Comparison of ENCODE assay signal across 18 cellular contexts in genomic region chr2:144071461-144071860, GRCh38.
DNase-seq lines count a peak whose midpoint lies in the region; ATAC-seq and TF ChIP-seq lines count a peak whose summit lies in the region.
"Had no signal": no experiment of that assay in that cellular context is flagged by ENCODE, and none has a peak within 500 bp of the region (broad histone marks: within the 10 kb centered on the region; RNA-seq: fewer than 3 reads in every experiment).

No MANE protein-coding gene starts in this region.

- ATAC-seq in Right ventricle myocardium inferior (no peak), GM21737 (IDR thresholded peaks at IDR 0.05; ENCODE audit: unreplicated experiment) (no peak)
- ATAC-seq: A549, left lobe of liver, psoas muscle, T-helper 17 cell had no signal

- TF ChIP-seq POLR2A in testis (IDR thresholded peaks at IDR 0.05) (no peak), uterus (IDR thresholded peaks at IDR 0.05) (no peak)

- no peaks in the 10 kb centered on the region for H3K36me3 ChIP-seq in cardiac muscle cell
- no peaks in the 10 kb centered on the region for H3K36me3 ChIP-seq in fibroblast of lung (ENCODE audit: control insufficient read depth, insufficient read depth, low read length)
- H3K36me3 ChIP-seq in testis (ENCODE audit: low read depth, missing control alignments), result no peaks in the 10 kb centered on the region
- no peaks in the 10 kb centered on the region for H3K36me3 ChIP-seq in uterus

- no peaks in the 10 kb centered on the region for H3K79me2 ChIP-seq in fibroblast of lung (ENCODE audit: control insufficient read depth, insufficient read depth, low read length)

- intact Hi-C loops in Right ventricle myocardium inferior (cut with DNase I), result no loop called here
- intact Hi-C loops in testis (cut with DNase I; ENCODE audit: low total_unique reads), result no loop called here
- intact Hi-C loops in uterus (cut with DNase I; ENCODE audit: low total_unique reads), result no loop called here

- peak; percentile 51 for TF ChIP-seq CTCF in cardiac muscle cell (IDR thresholded peaks at IDR 0.05; ENCODE audit: low read depth, low read length)
- TF ChIP-seq CTCF in VCaP (conservative IDR thresholded peaks at IDR 0.05), result peak; percentile 69
- peak; percentile 63 to 64 for TF ChIP-seq CTCF in fibroblast of lung (conservative IDR thresholded peaks at IDR 0.05 in 1 of 2, IDR thresholded peaks at IDR 0.05 in 1 of 2; ENCODE audit: low read depth in 1 of 2, low read length in 2 of 2)
- peak in 2 of 3 experiments; percentile 11 to 24 for TF ChIP-seq CTCF in testis (IDR thresholded peaks at IDR 0.05)
- TF ChIP-seq CTCF in uterus (IDR thresholded peaks at IDR 0.05), result no peak

- no peak overlapping the region for H3K27ac ChIP-seq in cardiac muscle cell
- no peak overlapping the region for H3K27ac ChIP-seq in VCaP
- H3K27ac ChIP-seq in fibroblast of lung (ENCODE audit: insufficient read depth, low read length), result no peak overlapping the region
- no peak overlapping the region for H3K27ac ChIP-seq in testis
- H3K27ac ChIP-seq in uterus, result no peak overlapping the region
- H3K27ac ChIP-seq: A549, psoas muscle had no signal

- peak overlapping the region; percentile 66 for H3K4me2 ChIP-seq in fibroblast of lung (ENCODE audit: extremely low read depth, insufficient read depth, low read length)
- H3K4me2 ChIP-seq: A549 had no signal

- no peak overlapping the region for H3K9ac ChIP-seq in fibroblast of lung (ENCODE audit: insufficient read depth, low read length)

- H3K27me3 ChIP-seq in cardiac muscle cell (no peaks in the 10 kb centered on the region), fibroblast of lung (ENCODE audit: control insufficient read depth, insufficient read depth, low read length) (no peaks in the 10 kb centered on the region), testis (no peaks in the 10 kb centered on the region), uterus (no peaks in the 10 kb centered on the region)

- no peaks in the 10 kb centered on the region for H3K9me3 ChIP-seq in cardiac muscle cell (ENCODE audit: low read depth)
- H3K9me3 ChIP-seq in fibroblast of lung (ENCODE audit: control insufficient read depth, insufficient read depth, low read depth, low read length), result no peaks in the 10 kb centered on the region
- H3K9me3 ChIP-seq in testis, result no peaks in the 10 kb centered on the region
- H3K9me3 ChIP-seq in uterus, result no peaks in the 10 kb centered on the region
- H3K9me3 ChIP-seq: A549, psoas muscle had no signal

- no peak overlapping the region for H2AFZ ChIP-seq in fibroblast of lung (ENCODE audit: low read length)

- H3K4me3 ChIP-seq in cardiac muscle cell (no peak overlapping the region), fibroblast of lung (replicated peaks in 1 of 4; ENCODE audit: control extremely low read depth in 1 of 4, insufficient read depth in 1 of 4, low read depth in 3 of 4, low read length in 4 of 4) (no peak overlapping the region), testis (no peak overlapping the region), uterus (no peak overlapping the region)
- H3K4me3 ChIP-seq: A549, psoas muscle had no signal

- peak in 1 of 2 donors; percentile 58 for DNase-seq in cardiac muscle cell (ENCODE audit: low read depth in 1 of 2, low spot score in 1 of 2)
- DNase-seq in Right ventricle myocardium inferior (ENCODE audit: missing footprints), result no peak
- peak in 1 of 2 donors; percentile 77 for DNase-seq in fibroblast of lung (ENCODE audit: low read depth in 2 of 2)
- DNase-seq in testis, result no peak
- no peak for DNase-seq in uterus
- DNase-seq in activated gamma-delta T cell treated with Interleukin-2 at 50 U/mL for 16 hours, result no peak
- DNase-seq: activated CD4-positive, alpha-beta T cell treated with anti-CD3 and anti-CD28 coated beads for 1 hour; activated naive CD4-positive, alpha-beta T cell treated with anti-CD3 and anti-CD28 coated beads, Interleukin-2, amount 10 ng/mL, durations not matched to agents 7 days and 5 days; cerebellar nuclear complex; NCI-H2029; NCI-H774; psoas muscle; stimulated activated CD4-positive, alpha-beta T cell treated with anti-CD3 and anti-CD28 coated beads, Interleukin-15, amount 100 ng/mL, for 24 hours; T-helper 17 cell had no signal

- WGBS in testis, 2 donors, result 37 to 38% methylated on average over 4 of the region's 4 CpGs

- no peaks in the 10 kb centered on the region for H4K20me1 ChIP-seq in fibroblast of lung (ENCODE audit: control insufficient read depth, extremely low read depth, insufficient read depth, low read length)

- H3K4me1 ChIP-seq in cardiac muscle cell (ENCODE audit: low read depth) (no peaks in the 10 kb centered on the region), fibroblast of lung (ENCODE audit: control insufficient read depth, extremely low read depth, insufficient read depth, low read length) (no peaks in the 10 kb centered on the region), testis (no peaks in the 10 kb centered on the region), uterus (no peaks in the 10 kb centered on the region)
- H3K4me1 ChIP-seq: A549, psoas muscle had no signal

Comparison
In these comparisons a context has a peak if more than half of its experiments do, and no peak if none do; other contexts are left out.
1. CTCF ChIP-seq: peak in cardiac muscle cell (single experiment), VCaP (single experiment), fibroblast of lung (2 of 2) and testis (2 of 3); none in uterus (0 of 4).